ENCODE assay signal across 8 cellular contexts in genomic region chr2:233396736-233397665, GRCh38. TPM values are rescaled to one million over a fixed set of nuclear protein-coding genes. Genes with fewer than 3 reads are reported as not detected.
DNase-seq lines count a peak whose midpoint lies in the region; ATAC-seq, FAIRE-seq and TF ChIP-seq lines count a peak whose summit lies in the region.
"Not testable (repeated sequence)": the region's sequence is repeated elsewhere in the genome, so short reads cannot be mapped to it uniquely, and the experiment has no call there.

No MANE protein-coding gene starts in this region.

- H3K36me3 Mint-ChIP-seq in CD14-positive monocyte (peaks cover 72 to 95% of the 10 kb centered on the region in 2 donors), T-cell (peaks cover 20% of the 10 kb centered on the region)
- peaks cover 36% of the 10 kb centered on the region for H3K36me3 Mint-ChIP-seq in activated CD8-positive, alpha-beta T cell treated with anti-CD3 and anti-CD28 coated beads for 36 hours (ENCODE audit: low read depth)
- peaks cover 14% of the 10 kb centered on the region for H3K36me3 Mint-ChIP-seq in activated naive CD4-positive, alpha-beta T cell treated with anti-CD3 and anti-CD28 coated beads for 36 hours (ENCODE audit: low read depth)
- peaks cover 26% of the 10 kb centered on the region for H3K36me3 Mint-ChIP-seq in central memory CD8-positive, alpha-beta T cell (ENCODE audit: insufficient read depth)
- H3K36me3 Mint-ChIP-seq in natural killer cell = not testable (repeated sequence)
- peaks cover 63% of the 10 kb centered on the region for H3K36me3 Mint-ChIP-seq in stimulated activated effector memory CD8-positive, alpha-beta T cell treated with anti-CD3 and anti-CD28 coated beads, Interleukin-12 subunit alpha, Interleukin-12 subunit beta, amount 100 ng/mL, for 72 hours

- not testable (repeated sequence) for H3K27ac ChIP-seq in kidney (ENCODE audit: low read depth in 2 of 2, low read length in 2 of 2)

- ATAC-seq in T-cell (replicated peaks in 1 of 4); activated CD8-positive, alpha-beta T cell treated with anti-CD3 and anti-CD28 coated beads for 36 hours; central memory CD8-positive, alpha-beta T cell (replicated peaks; ENCODE audit: extremely low read depth, poor library complexity, severe bottlenecking); natural killer cell; stimulated activated effector memory CD8-positive, alpha-beta T cell treated with anti-CD3 and anti-CD28 coated beads, Interleukin-12 subunit alpha, Interleukin-12 subunit beta, amount 100 ng/mL, for 72 hours: not testable (repeated sequence)

- H3K27me3 Mint-ChIP-seq in CD14-positive monocyte (ENCODE audit: low read depth in 3 of 3); T-cell; activated CD8-positive, alpha-beta T cell treated with anti-CD3 and anti-CD28 coated beads for 36 hours; activated naive CD4-positive, alpha-beta T cell treated with anti-CD3 and anti-CD28 coated beads for 36 hours (ENCODE audit: low read depth); central memory CD8-positive, alpha-beta T cell; natural killer cell (ENCODE audit: low read depth in 2 of 2): not testable (repeated sequence)

- intact Hi-C loops in CD14-positive monocyte (cut with micrococcal nuclease); activated CD8-positive, alpha-beta T cell treated with anti-CD3 and anti-CD28 coated beads for 36 hours (cut with micrococcal nuclease); activated naive CD4-positive, alpha-beta T cell treated with anti-CD3 and anti-CD28 coated beads for 36 hours (cut with micrococcal nuclease); kidney (cut with DNase I); natural killer cell (cut with micrococcal nuclease): not testable (repeated sequence)

- H3K4me1 ChIP-seq in kidney (ENCODE audit: control insufficient read depth in 1 of 2, insufficient read depth in 1 of 2, low read depth in 1 of 2, low read length in 2 of 2) = not testable (repeated sequence)

- not testable (repeated sequence) for TF ChIP-seq CTCF in CD14-positive monocyte (IDR thresholded peaks at IDR 0.05); activated CD8-positive, alpha-beta T cell treated with anti-CD3 and anti-CD28 coated beads for 36 hours (IDR thresholded peaks at IDR 0.05); kidney (IDR thresholded peaks at IDR 0.05; ENCODE audit: borderline replicate concordance, extremely low read depth, insufficient read depth); natural killer cell (IDR thresholded peaks at IDR 0.05)

- H3K9me3 Mint-ChIP-seq in CD14-positive monocyte; T-cell; activated CD8-positive, alpha-beta T cell treated with anti-CD3 and anti-CD28 coated beads for 36 hours; activated naive CD4-positive, alpha-beta T cell treated with anti-CD3 and anti-CD28 coated beads for 36 hours; central memory CD8-positive, alpha-beta T cell; natural killer cell; stimulated activated effector memory CD8-positive, alpha-beta T cell treated with anti-CD3 and anti-CD28 coated beads, Interleukin-12 subunit alpha, Interleukin-12 subunit beta, amount 100 ng/mL, for 72 hours: not testable (repeated sequence)

- not testable (repeated sequence) for H3K4me3 ChIP-seq in kidney (ENCODE audit: low read length in 2 of 2)

- CTCF ChIA-PET in T-cell (lab: Charles Lee) = not testable (repeated sequence)
- CTCF ChIA-PET in activated CD8-positive, alpha-beta T cell treated with anti-CD3 and anti-CD28 coated beads for 36 hours (lab: Charles Lee) = interaction anchor here (1.3 to 4.5 kb wide), 3 partner anchors 6 to 30 kb away, joined by 3 to 16 read pairs (median 5); no protein-coding TSS in a partner anchor
- CTCF ChIA-PET in activated naive CD4-positive, alpha-beta T cell treated with anti-CD3 and anti-CD28 coated beads for 36 hours (lab: Charles Lee) = interaction anchor here (1.3 kb wide), 1 partner anchor 12 kb away, joined by 4 read pairs; no protein-coding TSS in a partner anchor

- not testable (repeated sequence) for H3K4me1 Mint-ChIP-seq in CD14-positive monocyte
- H3K4me1 Mint-ChIP-seq in T-cell (peaks cover 53 to 64% (median 61%) of the 10 kb centered on the region in 3 donors), natural killer cell (peaks cover 58 to 59% of the 10 kb centered on the region in 2 donors)
- peaks cover 54% of the 10 kb centered on the region for H3K4me1 Mint-ChIP-seq in activated CD8-positive, alpha-beta T cell treated with anti-CD3 and anti-CD28 coated beads for 36 hours (ENCODE audit: low read depth)
- H3K4me1 Mint-ChIP-seq in activated naive CD4-positive, alpha-beta T cell treated with anti-CD3 and anti-CD28 coated beads for 36 hours (ENCODE audit: low read depth) = peaks cover 47% of the 10 kb centered on the region
- H3K4me1 Mint-ChIP-seq in central memory CD8-positive, alpha-beta T cell = peaks cover 48% of the 10 kb centered on the region
- peaks cover 42% of the 10 kb centered on the region for H3K4me1 Mint-ChIP-seq in stimulated activated effector memory CD8-positive, alpha-beta T cell treated with anti-CD3 and anti-CD28 coated beads, Interleukin-12 subunit alpha, Interleukin-12 subunit beta, amount 100 ng/mL, for 72 hours

- not testable (repeated sequence) for H3K9me3 ChIP-seq in kidney (ENCODE audit: control insufficient read depth in 1 of 2, low read length in 2 of 2)

- H3K27ac Mint-ChIP-seq in CD14-positive monocyte = peak overlapping the region in 5 of 7 donors; percentile 55 to 91 (median 82)
- H3K27ac Mint-ChIP-seq in T-cell = peak overlapping the region; percentile 48 to 88
- H3K27ac Mint-ChIP-seq in activated CD8-positive, alpha-beta T cell treated with anti-CD3 and anti-CD28 coated beads for 36 hours = peak overlapping the region; percentile 73
- peak overlapping the region; percentile 12 for H3K27ac Mint-ChIP-seq in activated naive CD4-positive, alpha-beta T cell treated with anti-CD3 and anti-CD28 coated beads for 36 hours
- H3K27ac Mint-ChIP-seq in central memory CD8-positive, alpha-beta T cell (ENCODE audit: low read depth) = peak overlapping the region; percentile 24
- H3K27ac Mint-ChIP-seq in natural killer cell = peak overlapping the region; percentile 60 to 76
- H3K27ac Mint-ChIP-seq in stimulated activated effector memory CD8-positive, alpha-beta T cell treated with anti-CD3 and anti-CD28 coated beads, Interleukin-12 subunit alpha, Interleukin-12 subunit beta, amount 100 ng/mL, for 72 hours = peak overlapping the region; percentile 93

- DNase-seq in CD14-positive monocyte (ENCODE audit: low spot score); T-cell; activated CD8-positive, alpha-beta T cell treated with anti-CD3 and anti-CD28 coated beads for 36 hours; activated naive CD4-positive, alpha-beta T cell treated with anti-CD3 and anti-CD28 coated beads for 36 hours; central memory CD8-positive, alpha-beta T cell (ENCODE audit: low spot score in 2 of 2); natural killer cell; stimulated activated effector memory CD8-positive, alpha-beta T cell treated with anti-CD3 and anti-CD28 coated beads, Interleukin-12 subunit alpha, Interleukin-12 subunit beta, amount 100 ng/mL, for 72 hours (ENCODE audit: low spot score in 2 of 2): not testable (repeated sequence)
- peak; percentile 74 for DNase-seq in kidney

- FAIRE-seq in kidney (lab: Jason Lieb, UNC) = not testable (repeated sequence)

- H3K9ac ChIP-seq in kidney (ENCODE audit: low read length in 2 of 2) = not testable (repeated sequence)

- not testable (repeated sequence) for H3K36me3 ChIP-seq in kidney (ENCODE audit: control insufficient read depth in 1 of 2, insufficient read depth in 2 of 2, low read length in 2 of 2)

- POLR2A ChIA-PET in T-cell (lab: Charles Lee) = interaction anchor here in 1 of 2 donors (0.7 kb wide), 1 partner anchor 1069 kb away, joined by 3 read pairs; no protein-coding TSS in a partner anchor
- POLR2A ChIA-PET in activated CD8-positive, alpha-beta T cell treated with anti-CD3 and anti-CD28 coated beads for 36 hours (lab: Charles Lee) = interaction anchor here (0.7 to 1.0 kb wide), 2 partner anchors 10 to 17 kb away, joined by 4 read pairs; no protein-coding TSS in a partner anchor

- not testable (repeated sequence) for H3K4me3 Mint-ChIP-seq in CD14-positive monocyte; T-cell; activated CD8-positive, alpha-beta T cell treated with anti-CD3 and anti-CD28 coated beads for 36 hours; activated naive CD4-positive, alpha-beta T cell treated with anti-CD3 and anti-CD28 coated beads for 36 hours; stimulated activated effector memory CD8-positive, alpha-beta T cell treated with anti-CD3 and anti-CD28 coated beads, Interleukin-12 subunit alpha, Interleukin-12 subunit beta, amount 100 ng/mL, for 72 hours
- H3K4me3 Mint-ChIP-seq in central memory CD8-positive, alpha-beta T cell = peak overlapping the region; percentile 21
- H3K4me3 Mint-ChIP-seq in natural killer cell = peak overlapping the region; percentile 4

RNA-seq across cellular contexts. Expression of gene DGKD, which starts 42.7 kb away (rescaled TPM):
- polyA plus RNA-seq in CD14-positive monocyte = 10 to 100 TPM; 14.5 to 16.6 TPM
- 100 to 1,000 TPM; 143 to 254 (median 163) TPM for total RNA-seq in T-cell
- total RNA-seq in activated CD8-positive, alpha-beta T cell treated with anti-CD3 and anti-CD28 coated beads for 36 hours = 10 to 100 TPM; 89.6 to 99.5 TPM
- total RNA-seq in activated naive CD4-positive, alpha-beta T cell treated with anti-CD3 and anti-CD28 coated beads for 36 hours = 10 to 100 TPM; 68.9 to 72.3 TPM
- total RNA-seq in kidney = 32.3 TPM
- polyA plus RNA-seq in kidney (ENCODE audit: insufficient read depth, low read depth, low replicate concordance) = 2.6 TPM
- 100 to 1,000 TPM; 299 to 456 (median 329) TPM for total RNA-seq in natural killer cell

Comparison
In these comparisons a context has a peak if more than half of its experiments do, and no peak if none do; other contexts are left out.
1. H3K27ac Mint-ChIP-seq: peak in every context shown above with its lines; median percentile 93 in stimulated activated effector memory CD8-positive, alpha-beta T cell treated with anti-CD3 and anti-CD28 coated beads, Interleukin-12 subunit alpha, Interleukin-12 subunit beta, amount 100 ng/mL, for 72 hours; 82 in CD14-positive monocyte; 73 in activated CD8-positive, alpha-beta T cell treated with anti-CD3 and anti-CD28 coated beads for 36 hours; 68 in T-cell; 68 in natural killer cell; 24 in central memory CD8-positive, alpha-beta T cell; 12 in activated naive CD4-positive, alpha-beta T cell treated with anti-CD3 and anti-CD28 coated beads for 36 hours.